ENCODE assay signal across 9 cellular contexts in the genomic region with DNA sequence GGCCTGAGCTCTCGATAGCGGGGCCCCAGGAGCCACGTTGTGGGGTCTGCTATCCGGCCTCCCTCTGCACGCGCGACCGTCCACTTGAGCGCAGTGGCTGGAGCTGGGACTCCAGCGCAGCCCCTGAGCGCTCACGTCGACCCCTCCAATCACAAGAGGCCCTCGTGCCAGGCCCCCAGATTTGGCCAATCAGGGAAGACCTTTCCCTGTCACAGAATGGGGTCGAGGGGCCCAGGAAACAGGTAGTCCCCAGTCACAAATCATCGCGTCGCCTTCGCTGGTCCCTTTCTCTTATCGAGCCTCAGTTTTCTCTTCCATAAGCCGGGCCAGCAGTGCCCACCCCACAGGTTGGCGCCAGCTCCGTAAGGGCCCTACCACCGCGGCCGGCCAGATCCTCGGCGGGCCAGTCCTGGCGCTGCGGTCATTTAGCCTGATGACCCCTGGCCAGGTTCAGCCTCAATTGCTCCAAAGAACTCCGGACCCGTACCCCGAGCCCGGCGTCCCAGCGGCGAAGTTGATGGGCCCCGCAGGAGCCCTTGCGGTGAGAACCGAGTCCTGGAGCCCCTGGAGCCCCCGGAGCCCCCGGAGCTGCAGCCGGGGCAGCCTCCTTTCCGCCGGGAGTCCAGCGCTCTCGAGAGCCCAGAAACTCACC. TPM values are rescaled to one million over a fixed set of nuclear protein-coding genes. Genes with fewer than 3 reads are reported as not detected.
DNase-seq lines count a peak whose midpoint lies in the region; ATAC-seq and TF ChIP-seq lines count a peak whose summit lies in the region.
"Had no signal": no experiment of that assay in that cellular context is flagged by ENCODE, and none has a peak within 500 bp of the region (broad histone marks: within the 10 kb centered on the region; RNA-seq: fewer than 3 reads in every experiment).

No MANE protein-coding gene starts in this region.

- in situ Hi-C loops in astrocyte of the spinal cord (cut with HindIII; ENCODE audit: low sequenced_read_pairs): no loop called here
- in situ Hi-C loops in GM13976 (cut with MboI; ENCODE audit: low sequenced_read_pairs, unreplicated experiment): no loop called here

- peaks cover 0 to 7% (median 6%) of the 10 kb centered on the region in 7 donors for H3K9me3 Mint-ChIP-seq in CD14-positive monocyte

- intact Hi-C loops in psoas muscle (cut with DNase I): loop anchor here in 1 of 2 donors (5.0 to 10.0 kb wide), 2 partner anchors 43 to 195 kb away; no protein-coding TSS in a partner anchor
- intact Hi-C loops in CD14-positive monocyte (cut with micrococcal nuclease): no loop called here

- WGBS in psoas muscle, 3 donors: 2 to 3% (median 3%) methylated on average over 47 of the region's 47 CpGs

- H3K9me3 ChIP-seq in iPS-15b (ENCODE audit: control insufficient read depth, insufficient read depth, low read length) (no peaks in the 10 kb centered on the region), psoas muscle (no peaks in the 10 kb centered on the region)

- peaks cover 2% of the 10 kb centered on the region for H3K4me1 ChIP-seq in iPS-15b (ENCODE audit: control insufficient read depth, insufficient read depth, low read length)
- peaks cover 19% of the 10 kb centered on the region for H3K4me1 ChIP-seq in psoas muscle

- peaks cover 44 to 62% (median 53%) of the 10 kb centered on the region in 3 donors for H3K27me3 Mint-ChIP-seq in CD14-positive monocyte (ENCODE audit: low read depth in 3 of 3)

- H3K9ac ChIP-seq in iPS-15b (ENCODE audit: low read depth, low read length): no peak overlapping the region

- peak; percentile 16 for DNase-seq in EH (ENCODE audit: low read depth)
- DNase-seq in astrocyte of the spinal cord (ENCODE audit: low read depth, low spot score): no peak
- peak; percentile 77 to 90 for DNase-seq in psoas muscle
- no peak for DNase-seq in GM13976 (ENCODE audit: low spot score)
- DNase-seq in NCI-H1694 treated with DMSO at 0.1 percent for 48 hours (lab: John Stamatoyannopoulos, UW): no peak
- no peak for DNase-seq in CD14-positive monocyte (ENCODE audit: low spot score)

- no peaks in the 10 kb centered on the region for H3K36me3 ChIP-seq in iPS-15b (ENCODE audit: control insufficient read depth, insufficient read depth, low read length)
- peaks cover 0 to under 1% of the 10 kb centered on the region in 2 donors for H3K36me3 ChIP-seq in psoas muscle (ENCODE audit: insufficient read depth in 1 of 2, low read depth in 1 of 2)

- H3K4me3 ChIP-seq in astrocyte of the spinal cord (ENCODE audit: low read depth, low read length): peak overlapping the region; percentile 34
- peak overlapping the region; percentile 68 for H3K4me3 ChIP-seq in iPS-15b (ENCODE audit: low read depth, low read length)
- peak overlapping the region; percentile 82 for H3K4me3 ChIP-seq in psoas muscle

- peak; percentile 81 to 88 (median 83) for ATAC-seq in psoas muscle
- no peak for ATAC-seq in GM21576 (IDR thresholded peaks at IDR 0.05; ENCODE audit: unreplicated experiment)

- peaks cover 43% of the 10 kb centered on the region for H3K27me3 ChIP-seq in iPS-15b (ENCODE audit: control insufficient read depth, insufficient read depth, low read length)
- peaks cover 0 to 5% (median 0%) of the 10 kb centered on the region in 3 donors for H3K27me3 ChIP-seq in psoas muscle (ENCODE audit: insufficient read depth in 3 of 3, low read length in 2 of 3)

- H3K4me1 Mint-ChIP-seq in CD14-positive monocyte: no peaks in the 10 kb centered on the region

- peak overlapping the region; percentile 98 for H3K27ac ChIP-seq in psoas muscle

- H3K27ac Mint-ChIP-seq in CD14-positive monocyte: no peak overlapping the region

- H3K4me3 Mint-ChIP-seq in CD14-positive monocyte: peak overlapping the region in 1 of 2 donors; percentile 88

- no peaks in the 10 kb centered on the region for H3K36me3 Mint-ChIP-seq in CD14-positive monocyte

- TF ChIP-seq CTCF in astrocyte of the spinal cord (IDR thresholded peaks at IDR 0.05; ENCODE audit: low read depth, low read length): no peak
- TF ChIP-seq CTCF in psoas muscle (IDR thresholded peaks at IDR 0.05): no peak
- no peak for TF ChIP-seq CTCF in GM13976 (IDR thresholded peaks at IDR 0.05; ENCODE audit: borderline replicate concordance, control extremely low read depth, extremely low read depth, insufficient read depth, missing control alignments)
- no peak for TF ChIP-seq CTCF in CD14-positive monocyte (IDR thresholded peaks at IDR 0.05)

RNA-seq across cellular contexts. Expression of gene ALDH1L1, which starts 0.4 kb away (rescaled TPM):
- 100 to 1,000 TPM in 1 of 4 donors, 10 to 100 TPM in 3; 34.5 to 121 (median 62.7) TPM for total RNA-seq in psoas muscle
- 10 to 100 TPM; 12.9 to 40.1 (median 21.6) TPM for polyA plus RNA-seq in psoas muscle
- not detected for polyA plus RNA-seq in CD14-positive monocyte
- total RNA-seq: lung microvascular endothelial cell had no signal

Comparison
In these comparisons a context has a peak if more than half of its experiments do, and no peak if none do; other contexts are left out.
1. DNase-seq: peak in EH (single experiment) and psoas muscle (2 of 2); none in astrocyte of the spinal cord (single experiment), GM13976 (single experiment), NCI-H1694 treated with DMSO at 0.1 percent for 48 hours (single experiment) and CD14-positive monocyte (single experiment).
2. RNA of gene ALDH1L1, which starts 0.4 kb away (polyA plus RNA-seq): 12.9 to 40.1 TPM in psoas muscle; not detected in CD14-positive monocyte; every median in the first group is over 10 times any median in the second.
3. Peak in every context shown above with its lines, with median percentiles within 50 percentile points of each other: H3K4me3 ChIP-seq.